ENCODE assay signal across 10 cellular contexts in the genomic region with DNA sequence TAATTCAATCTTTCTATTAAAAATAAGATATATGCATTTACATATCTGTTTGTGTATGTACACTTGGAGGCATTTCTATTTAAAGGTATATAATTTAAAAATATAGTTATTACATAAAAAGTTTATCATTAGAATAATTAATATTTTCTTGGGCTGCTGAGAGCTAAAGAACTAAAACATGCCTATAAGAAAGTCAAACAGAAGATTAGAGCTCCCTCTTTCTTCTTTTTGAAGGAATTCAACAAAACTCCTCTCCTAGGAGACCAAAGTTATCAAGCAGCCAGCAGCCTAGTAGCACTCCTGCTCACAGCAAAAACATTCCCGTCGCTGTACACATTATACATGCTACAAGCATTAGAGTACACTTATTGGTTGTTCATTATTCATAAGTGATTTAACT.
DNase-seq lines count a peak whose midpoint lies in the region; ATAC-seq, FAIRE-seq and TF ChIP-seq lines count a peak whose summit lies in the region.
"Had no signal": no experiment of that assay in that cellular context is flagged by ENCODE, and none has a peak within 500 bp of the region (broad histone marks: within the 10 kb centered on the region; RNA-seq: fewer than 3 reads in every experiment).

No MANE protein-coding gene starts in this region.

- no peak overlapping the region for H3K4me2 ChIP-seq in Karpas-422 (ENCODE audit: low read depth, low read length, poor library complexity, severe bottlenecking)

- H3K4me1 ChIP-seq in kidney (ENCODE audit: control insufficient read depth in 1 of 2, insufficient read depth in 1 of 2, low read depth in 1 of 2, low read length in 2 of 2) (no peaks in the 10 kb centered on the region), Karpas-422 (ENCODE audit: low read length) (no peaks in the 10 kb centered on the region)

- no peaks in the 10 kb centered on the region for H3K27me3 ChIP-seq in BJ (ENCODE audit: control insufficient read depth, insufficient read depth, low read length)
- H3K27me3 ChIP-seq in Karpas-422 (ENCODE audit: low read length) = no peaks in the 10 kb centered on the region

- H2AFZ ChIP-seq in Karpas-422 (ENCODE audit: low read length) = no peak overlapping the region

- no peak for ATAC-seq in HG03521 (IDR thresholded peaks at IDR 0.05; ENCODE audit: unreplicated experiment)

- TF ChIP-seq CTCF in BJ (IDR thresholded peaks at IDR 0.05; ENCODE audit: insufficient read depth, low read depth, low read length) (peak; percentile 27; the same call in 1 of the 2 replicates), kidney (IDR thresholded peaks at IDR 0.05; ENCODE audit: borderline replicate concordance, extremely low read depth, insufficient read depth) (peak; percentile 35)

- CTCF ChIA-PET in BJ (lab: Yijun Ruan, JAX) = interaction anchor here (0.6 kb wide), 2 partner anchors 10 to 1719 kb away, joined by 3 to 5 read pairs; no protein-coding TSS in a partner anchor

- DNase-seq in BJ (ENCODE audit: low read depth) = no peak
- no peak for DNase-seq in kidney
- no peak for DNase-seq in T-helper 2 cell
- DNase-seq in Karpas-422 = no peak
- no peak for DNase-seq in NCI-H1930 (lab: John Stamatoyannopoulos, UW)
- DNase-seq: activated CD8-positive, alpha-beta memory T cell treated with anti-CD3 and anti-CD28 coated beads for 24 hours; stimulated activated CD4-positive, alpha-beta T cell treated with anti-CD3 and anti-CD28 coated beads, Interleukin-2, amount 100 ng/mL, for 24 hours had no signal

- no peak overlapping the region for H3K4me3 ChIP-seq in BJ (ENCODE audit: low read depth, low read length)
- no peak overlapping the region for H3K4me3 ChIP-seq in kidney (ENCODE audit: low read length in 2 of 2)
- H3K4me3 ChIP-seq in Karpas-422 (ENCODE audit: low read length) = no peak overlapping the region

- H3K36me3 ChIP-seq in BJ (ENCODE audit: control insufficient read depth, insufficient read depth, low read length) (no peaks in the 10 kb centered on the region), kidney (ENCODE audit: control insufficient read depth in 1 of 2, insufficient read depth in 2 of 2, low read length in 2 of 2) (no peaks in the 10 kb centered on the region), Karpas-422 (ENCODE audit: insufficient read depth, low read length) (no peaks in the 10 kb centered on the region)

- H3K9me2 ChIP-seq in Karpas-422 (replicated peaks; ENCODE audit: insufficient read depth, low read length) = no peaks in the 10 kb centered on the region

- intact Hi-C loops in kidney (cut with DNase I) = no loop called here

- no peak for TF ChIP-seq EP300 in Ishikawa (IDR thresholded peaks at IDR 0.05; ENCODE audit: borderline replicate concordance)

- peak; percentile 78 for FAIRE-seq in TTC549 (lab: Jason Lieb, UNC)
- FAIRE-seq in kidney (lab: Jason Lieb, UNC) = peak; percentile 89

- H3K9ac ChIP-seq in kidney (ENCODE audit: low read length in 2 of 2) = no peak overlapping the region
- H3K9ac ChIP-seq in Karpas-422 (ENCODE audit: low read length) = no peak overlapping the region

- H3K27ac ChIP-seq in kidney (ENCODE audit: low read depth in 2 of 2, low read length in 2 of 2) (no peak overlapping the region), Karpas-422 (ENCODE audit: low read length) (no peak overlapping the region)

- peak; percentile 56 for TF ChIP-seq RAD21 in Ishikawa (IDR thresholded peaks at IDR 0.05; ENCODE audit: low read depth)

- POLR2A ChIA-PET in BJ (lab: Charles Lee) = no interaction called here

- no peaks in the 10 kb centered on the region for H3K79me2 ChIP-seq in Karpas-422 (ENCODE audit: low read length)

- no peaks in the 10 kb centered on the region for H4K20me1 ChIP-seq in Karpas-422 (ENCODE audit: insufficient read depth, low read depth, low read length)

- H3K9me3 ChIP-seq in kidney (ENCODE audit: control insufficient read depth in 1 of 2, low read length in 2 of 2) (no peaks in the 10 kb centered on the region), Karpas-422 (ENCODE audit: low read length) (no peaks in the 10 kb centered on the region)

TF ChIP-seq in Ishikawa, 13 proteins besides CTCF, POLR2A, EP300 and RAD21:
- TF ChIP-seq ZBTB7A (IDR thresholded peaks at IDR 0.05; ENCODE audit: low read depth) (no peak), FOXM1 (IDR thresholded peaks at IDR 0.05; ENCODE audit: borderline replicate concordance, low read depth) (no peak), NFIC (IDR thresholded peaks at IDR 0.05) (no peak), TCF12 (IDR thresholded peaks at IDR 0.05; ENCODE audit: low read depth) (no peak), EGR1 (IDR thresholded peaks at IDR 0.05) (no peak), CREB1 (IDR thresholded peaks at IDR 0.05; ENCODE audit: low read depth) (no peak), TEAD4 (IDR thresholded peaks at IDR 0.05) (no peak), YY1 (IDR thresholded peaks at IDR 0.05; ENCODE audit: low read depth) (no peak), TAF1 (IDR thresholded peaks at IDR 0.05; ENCODE audit: low read depth) (no peak), CEBPB (IDR thresholded peaks at IDR 0.05) (no peak)
- TF ChIP-seq, protein P1, sequence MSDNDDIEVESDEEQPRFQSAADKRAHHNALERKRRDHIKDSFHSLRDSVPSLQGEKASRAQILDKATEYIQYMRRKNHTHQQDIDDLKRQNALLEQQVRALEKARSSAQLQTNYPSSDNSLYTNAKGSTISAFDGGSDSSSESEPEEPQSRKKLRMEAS (IDR thresholded peaks at IDR 0.05) = no peak
- TF ChIP-seq, protein P2, sequence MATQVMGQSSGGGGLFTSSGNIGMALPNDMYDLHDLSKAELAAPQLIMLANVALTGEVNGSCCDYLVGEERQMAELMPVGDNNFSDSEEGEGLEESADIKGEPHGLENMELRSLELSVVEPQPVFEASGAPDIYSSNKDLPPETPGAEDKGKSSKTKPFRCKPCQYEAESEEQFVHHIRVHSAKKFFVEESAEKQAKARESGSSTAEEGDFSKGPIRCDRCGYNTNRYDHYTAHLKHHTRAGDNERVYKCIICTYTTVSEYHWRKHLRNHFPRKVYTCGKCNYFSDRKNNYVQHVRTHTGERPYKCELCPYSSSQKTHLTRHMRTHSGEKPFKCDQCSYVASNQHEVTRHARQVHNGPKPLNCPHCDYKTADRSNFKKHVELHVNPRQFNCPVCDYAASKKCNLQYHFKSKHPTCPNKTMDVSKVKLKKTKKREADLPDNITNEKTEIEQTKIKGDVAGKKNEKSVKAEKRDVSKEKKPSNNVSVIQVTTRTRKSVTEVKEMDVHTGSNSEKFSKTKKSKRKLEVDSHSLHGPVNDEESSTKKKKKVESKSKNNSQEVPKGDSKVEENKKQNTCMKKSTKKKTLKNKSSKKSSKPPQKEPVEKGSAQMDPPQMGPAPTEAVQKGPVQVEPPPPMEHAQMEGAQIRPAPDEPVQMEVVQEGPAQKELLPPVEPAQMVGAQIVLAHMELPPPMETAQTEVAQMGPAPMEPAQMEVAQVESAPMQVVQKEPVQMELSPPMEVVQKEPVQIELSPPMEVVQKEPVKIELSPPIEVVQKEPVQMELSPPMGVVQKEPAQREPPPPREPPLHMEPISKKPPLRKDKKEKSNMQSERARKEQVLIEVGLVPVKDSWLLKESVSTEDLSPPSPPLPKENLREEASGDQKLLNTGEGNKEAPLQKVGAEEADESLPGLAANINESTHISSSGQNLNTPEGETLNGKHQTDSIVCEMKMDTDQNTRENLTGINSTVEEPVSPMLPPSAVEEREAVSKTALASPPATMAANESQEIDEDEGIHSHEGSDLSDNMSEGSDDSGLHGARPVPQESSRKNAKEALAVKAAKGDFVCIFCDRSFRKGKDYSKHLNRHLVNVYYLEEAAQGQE (IDR thresholded peaks at IDR 0.05; ENCODE audit: low read depth) = no peak
- TF ChIP-seq, protein P3, sequence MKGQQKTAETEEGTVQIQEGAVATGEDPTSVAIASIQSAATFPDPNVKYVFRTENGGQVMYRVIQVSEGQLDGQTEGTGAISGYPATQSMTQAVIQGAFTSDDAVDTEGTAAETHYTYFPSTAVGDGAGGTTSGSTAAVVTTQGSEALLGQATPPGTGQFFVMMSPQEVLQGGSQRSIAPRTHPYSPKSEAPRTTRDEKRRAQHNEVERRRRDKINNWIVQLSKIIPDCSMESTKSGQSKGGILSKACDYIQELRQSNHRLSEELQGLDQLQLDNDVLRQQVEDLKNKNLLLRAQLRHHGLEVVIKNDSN (IDR thresholded peaks at IDR 0.05) = no peak
